Comparison of ENCODE assay signal across 14 cellular contexts in the genomic region with DNA sequence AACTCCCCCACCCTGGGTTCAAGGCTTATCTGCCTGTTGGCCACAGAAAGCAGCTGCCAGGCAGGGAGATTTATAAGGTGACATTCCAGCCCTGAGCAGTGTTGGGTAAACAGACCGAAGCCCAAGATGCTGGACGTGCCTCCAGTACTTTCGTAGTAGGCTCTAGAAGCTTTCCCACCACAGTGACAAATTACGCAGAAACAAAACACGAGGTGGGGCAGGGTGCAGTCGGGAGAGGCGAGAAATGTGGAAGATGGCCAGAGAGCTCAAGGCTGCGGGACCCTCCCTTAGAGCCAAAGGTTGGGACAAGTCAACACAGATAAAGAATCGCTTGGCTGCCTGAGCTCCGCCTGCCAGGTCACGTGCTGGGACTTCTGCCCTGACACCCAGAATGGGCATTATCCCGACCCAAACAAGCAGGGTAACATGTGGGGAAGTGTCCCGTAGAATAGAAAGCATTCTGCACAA. TPM values are rescaled to one million over a fixed set of nuclear protein-coding genes. Genes with fewer than 3 reads are reported as not detected.
DNase-seq lines count a peak whose midpoint lies in the region; ATAC-seq and TF ChIP-seq lines count a peak whose summit lies in the region.
"Had no signal": no experiment of that assay in that cellular context is flagged by ENCODE, and none has a peak within 500 bp of the region (broad histone marks: within the 10 kb centered on the region; RNA-seq: fewer than 3 reads in every experiment).

No MANE protein-coding gene starts in this region.

- H4K8ac ChIP-seq in trophoblast cell (ENCODE audit: low read depth, low read length) = no peak overlapping the region

- no peak overlapping the region for H2BK12ac ChIP-seq in trophoblast cell (ENCODE audit: low read length)

- 38 to 56% methylated on average over 13 of the region's 13 CpGs for WGBS in lower leg skin, 2 donors
- WGBS in trophoblast cell (ENCODE audit: extremely low coverage, insufficient coverage, insufficient read length) = no CpG with 5 or more reads among the region's 13 CpGs

- peaks cover 0 to 3% (median 0%) of the 10 kb centered on the region in 3 donors for H3K27me3 ChIP-seq in skeletal muscle tissue (ENCODE audit: control insufficient read depth in 3 of 3, insufficient read depth in 3 of 3, low read length in 3 of 3)
- H3K27me3 ChIP-seq in WERI-Rb-1 (ENCODE audit: insufficient read depth, low read depth, severe bottlenecking) = no peaks in the 10 kb centered on the region
- no peaks in the 10 kb centered on the region for H3K27me3 ChIP-seq in trophoblast cell (ENCODE audit: insufficient read depth, low read length)

- TF ChIP-seq POLR2A in lower leg skin (IDR thresholded peaks at IDR 0.05) = no peak

- intact Hi-C loops in lower leg skin (cut with DNase I; ENCODE audit: low total_unique reads) = no loop called here

- H2AK5ac ChIP-seq in trophoblast cell (ENCODE audit: low read length) = no peak overlapping the region

- H3K4me3 ChIP-seq in LNCaP clone FGC (ENCODE audit: low read depth, low read length) (peak overlapping the region; percentile 2; the same call in 1 of the 2 replicates), lower leg skin (ENCODE audit: low read depth, poor library complexity, severe bottlenecking) (no peak overlapping the region), skeletal muscle tissue (ENCODE audit: low read length in 3 of 3) (peak overlapping the region; percentile 25 to 54 (median 49)), WERI-Rb-1 (ENCODE audit: low read depth, low read length) (no peak overlapping the region), trophoblast cell (ENCODE audit: low read depth, low read length) (no peak overlapping the region)
- H3K4me3 ChIP-seq: skin epidermis had no signal

- no peak overlapping the region for H2BK5ac ChIP-seq in trophoblast cell (ENCODE audit: low read depth, low read length, poor library complexity)

- no peak overlapping the region for H3K18ac ChIP-seq in trophoblast cell (ENCODE audit: low read length)

- H3K4me1 ChIP-seq in skeletal muscle tissue (ENCODE audit: control insufficient read depth in 3 of 3, insufficient read depth in 3 of 3, low read length in 3 of 3) (peaks cover 9 to 16% (median 9%) of the 10 kb centered on the region in 3 donors), trophoblast cell (ENCODE audit: control insufficient read depth in 1 of 2, insufficient read depth in 2 of 2, low read length in 2 of 2) (no peaks in the 10 kb centered on the region)

- no peak overlapping the region for H4K91ac ChIP-seq in trophoblast cell (ENCODE audit: low read depth, low read length)

- peak; percentile 18 for DNase-seq in LNCaP clone FGC (ENCODE audit: low read depth)
- peak; percentile 20 to 81 for DNase-seq in lower leg skin (ENCODE audit: low spot score in 2 of 2)
- no peak for DNase-seq in WERI-Rb-1
- no peak for DNase-seq in GOT3 (lab: John Stamatoyannopoulos, UW)
- DNase-seq in endothelial cell (ENCODE audit: low spot score) = no peak
- DNase-seq in trophoblast cell = no peak
- DNase-seq: activated CD4-positive, alpha-beta T cell treated with anti-CD3 and anti-CD28 coated beads, Interleukin-2, amount 50 U/mL, for 4 hours; activated effector memory CD4-positive, alpha-beta T cell treated with Interleukin-2 at 50 U/mL for 16 hours; NCI-H1105 treated with DMSO at 0.1 percent for 48 hours; NCI-H510A had no signal

- H3K9me3 Mint-ChIP-seq in endothelial cell (ENCODE audit: unreplicated experiment) = no peaks in the 10 kb centered on the region
- H3K9me3 Mint-ChIP-seq: T-helper 1 cell treated with Interleukin-12 subunit alpha and Interleukin-12 subunit beta and Interleukin-4 antibody, amounts not matched to agents 30 μg/mL and 1 μg/mL, for 36 hours had no signal

- H3K27ac ChIP-seq in skeletal muscle tissue (ENCODE audit: low read depth, low read length) (peak overlapping the region; percentile 48), WERI-Rb-1 (no peak overlapping the region), trophoblast cell (ENCODE audit: low read depth, low read length) (no peak overlapping the region)

- no peak overlapping the region for H3K4me3 Mint-ChIP-seq in endothelial cell (ENCODE audit: unreplicated experiment)
- H3K4me3 Mint-ChIP-seq: T-helper 1 cell treated with Interleukin-12 subunit alpha and Interleukin-12 subunit beta and Interleukin-4 antibody, amounts not matched to agents 30 μg/mL and 1 μg/mL, for 36 hours had no signal

- no peaks in the 10 kb centered on the region for H3K79me1 ChIP-seq in trophoblast cell (ENCODE audit: low read length)

- no peak for TF ChIP-seq CTCF in LNCaP clone FGC (IDR thresholded peaks at IDR 0.05; ENCODE audit: control insufficient read depth, extremely low read depth, insufficient read depth)
- no peak for TF ChIP-seq CTCF in lower leg skin (IDR thresholded peaks at IDR 0.05)
- TF ChIP-seq CTCF in WERI-Rb-1 (IDR thresholded peaks at IDR 0.05; ENCODE audit: low read depth, low read length) = no peak
- TF ChIP-seq CTCF in endothelial cell (IDR thresholded peaks at IDR 0.05; ENCODE audit: unreplicated experiment) = no peak

- no peak overlapping the region for H3K4me2 ChIP-seq in trophoblast cell (ENCODE audit: low read length)

- H4K12ac ChIP-seq in trophoblast cell (ENCODE audit: low read depth, low read length) = no peak overlapping the region

- no peak overlapping the region for H3K23ac ChIP-seq in trophoblast cell (ENCODE audit: low read length)

- no peak overlapping the region for H2BK120ac ChIP-seq in trophoblast cell (ENCODE audit: insufficient read depth, low read length, poor library complexity)

- H3K79me2 ChIP-seq in trophoblast cell (ENCODE audit: control insufficient read depth, insufficient read depth, low read length, poor library complexity) = no peaks in the 10 kb centered on the region

- H2AFZ ChIP-seq in trophoblast cell (ENCODE audit: insufficient read depth, low read length, poor library complexity) = no peak overlapping the region

- no peak overlapping the region for H3K27ac Mint-ChIP-seq in endothelial cell (ENCODE audit: unreplicated experiment)
- H3K27ac Mint-ChIP-seq: T-helper 1 cell treated with Interleukin-12 subunit alpha and Interleukin-12 subunit beta and Interleukin-4 antibody, amounts not matched to agents 30 μg/mL and 1 μg/mL, for 36 hours had no signal

- no peak overlapping the region for H3K14ac ChIP-seq in trophoblast cell (ENCODE audit: low read length)

- no peaks in the 10 kb centered on the region for H3K36me3 ChIP-seq in skeletal muscle tissue (ENCODE audit: control insufficient read depth in 3 of 3, insufficient read depth in 3 of 3, low read length in 3 of 3)
- H3K36me3 ChIP-seq in WERI-Rb-1 = no peaks in the 10 kb centered on the region
- no peaks in the 10 kb centered on the region for H3K36me3 ChIP-seq in trophoblast cell (ENCODE audit: control insufficient read depth in 1 of 2, insufficient read depth in 2 of 2, low read length in 2 of 2)

- H3K4me1 Mint-ChIP-seq in endothelial cell (ENCODE audit: unreplicated experiment) = no peaks in the 10 kb centered on the region

- H3K9me3 ChIP-seq in skeletal muscle tissue (ENCODE audit: control insufficient read depth in 3 of 3, low read length in 3 of 3) (no peaks in the 10 kb centered on the region), WERI-Rb-1 (ENCODE audit: severe bottlenecking) (no peaks in the 10 kb centered on the region), trophoblast cell (ENCODE audit: insufficient read depth, low read depth, low read length) (no peaks in the 10 kb centered on the region)

- H3K4ac ChIP-seq in trophoblast cell (ENCODE audit: low read depth, low read length) = no peak overlapping the region

- no peaks in the 10 kb centered on the region for H3K36me3 Mint-ChIP-seq in endothelial cell (ENCODE audit: low read depth, unreplicated experiment)

- H3K27me3 Mint-ChIP-seq in endothelial cell (ENCODE audit: unreplicated experiment) = no peaks in the 10 kb centered on the region

- peak; percentile 76 for ATAC-seq in esophagus mucosa

- H3K9ac ChIP-seq in skeletal muscle tissue (ENCODE audit: low read depth in 1 of 3, low read length in 3 of 3) (peak overlapping the region in 2 of 3 donors; percentile 20 to 50), trophoblast cell (ENCODE audit: low read length) (no peak overlapping the region)

RNA-seq across cellular contexts. Expression of a gene that starts 41.0 kb away (rescaled TPM):
- total RNA-seq in esophagus mucosa (4.3 TPM), lower leg skin (100 to 1,000 TPM in 1 of 4 donors, 10 to 100 TPM in 3; 27.8 to 108 (median 74.6) TPM), skeletal muscle tissue (13.0 TPM), endothelial cell (ENCODE audit: unreplicated experiment) (26.1 TPM)
- 3.8 and 4.9 TPM in 2 replicates for polyA plus RNA-seq in trophoblast cell (2013)

Comparison
In these comparisons a context has a peak if more than half of its experiments do, and no peak if none do; other contexts are left out.
1. DNase-seq: peak in LNCaP clone FGC (single experiment) and lower leg skin (2 of 2); none in WERI-Rb-1 (single experiment), GOT3 (single experiment), endothelial cell (single experiment) and trophoblast cell (0 of 2).
2. H3K4me3 ChIP-seq: peak in LNCaP clone FGC (single experiment) and skeletal muscle tissue (3 of 3); none in lower leg skin (single experiment), WERI-Rb-1 (single experiment) and trophoblast cell (single experiment).